In the genomic region with DNA sequence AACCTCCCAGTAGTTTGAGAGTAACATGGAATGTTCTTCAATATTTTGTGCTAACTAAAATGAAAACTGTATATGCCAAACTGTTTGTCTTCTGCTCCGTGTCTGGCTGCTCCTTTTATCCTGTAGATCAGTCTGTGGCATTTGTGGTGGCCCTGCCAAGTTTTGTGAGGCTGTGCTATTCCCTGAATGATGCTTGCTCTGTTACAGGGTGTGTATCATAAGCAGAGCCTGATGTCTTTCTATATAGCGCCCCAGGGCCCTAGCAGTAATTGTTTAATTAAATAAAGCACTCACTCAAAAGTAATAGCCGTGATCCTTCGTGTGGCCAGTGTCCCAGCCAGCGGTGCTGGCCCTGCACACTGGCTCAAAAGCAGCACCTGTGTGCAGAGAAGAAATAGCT, we compare ENCODE assay signal across 24 cellular contexts. TPM values are rescaled to one million over a fixed set of nuclear protein-coding genes. Genes with fewer than 3 reads are reported as not detected.
A peak's percentile ranks its signal among the peaks of the same experiment; 100 is the strongest.
DNase-seq lines count a peak whose midpoint lies in the region; ATAC-seq lines count a peak whose summit lies in the region.
"Had no signal": no experiment of that assay in that cellular context is flagged by ENCODE, and none has a peak within 500 bp of the region (broad histone marks: within the 10 kb centered on the region; RNA-seq: fewer than 3 reads in every experiment).

No MANE protein-coding gene starts in this region.

- H3K27ac Mint-ChIP-seq in T-helper 17 cell, result peak overlapping the region; percentile 24
- H3K27ac Mint-ChIP-seq: B cell, CD14-positive monocyte had no signal

- DNase-seq in DMS 273 (lab: John Stamatoyannopoulos, UW; ENCODE audit: unreplicated experiment) (peak; percentile 19), DMS 273 treated with DMSO at 0.1 percent for 48 hours (lab: John Stamatoyannopoulos, UW) (no peak), NCI-H446 treated with DMSO at 0.1 percent for 48 hours (lab: John Stamatoyannopoulos, UW) (peak; percentile 72), T-helper 17 cell (no peak), NCI-H1048 (lab: John Stamatoyannopoulos, UW) (no peak), hypothalamus (lab: John Stamatoyannopoulos, UW) (no peak), NCI-H128 (lab: John Stamatoyannopoulos, UW; ENCODE audit: unreplicated experiment) (no peak)
- DNase-seq: Calu3, EL, GF-D8, GOT3, HCEC 1CT, MM.1S, NCI-H1417 treated with DMSO at 0.1 percent for 48 hours, NCI-H187 treated with DMSO at 0.1 percent for 48 hours, NCI-H2171 treated with DMSO at 0.1 percent for 48 hours, NCI-H345, NCI-H524 treated with DMSO at 0.1 percent for 48 hours, NCI-H82, Peyer's patch, SHP77 treated with DMSO at 0.1 percent for 48 hours had no signal

- ATAC-seq in T-helper 17 cell, result no peak

- H3K36me3 Mint-ChIP-seq in T-helper 17 cell (ENCODE audit: low read depth), result peaks cover 8% of the 10 kb centered on the region

- no peaks in the 10 kb centered on the region for H3K27me3 Mint-ChIP-seq in T-helper 17 cell
- H3K27me3 Mint-ChIP-seq: B cell, IgD-negative memory B cell had no signal

- H3K9me3 ChIP-seq in T-helper 17 cell (ENCODE audit: control insufficient read depth, low read length, poor library complexity, severe bottlenecking), result no peaks in the 10 kb centered on the region
- H3K9me3 ChIP-seq: Peyer's patch had no signal

- no peak overlapping the region for H3K4me3 Mint-ChIP-seq in T-helper 17 cell
- H3K4me3 Mint-ChIP-seq: B cell, CD14-positive monocyte, IgD-negative memory B cell had no signal

- peaks cover 7% of the 10 kb centered on the region for H3K4me1 Mint-ChIP-seq in T-helper 17 cell
- H3K4me1 Mint-ChIP-seq: B cell, IgD-negative memory B cell had no signal

RNA-seq across cellular contexts. Expression of gene NAT9, which starts 27.8 kb away (rescaled TPM):
- total RNA-seq in T-helper 17 cell, result 10 to 100 TPM; 32.3 to 32.8 TPM

RNA-seq across cellular contexts. Expression of gene NHERF1, which starts 55.5 kb away (rescaled TPM):
- 100 to 1,000 TPM; 130 to 132 TPM for total RNA-seq in T-helper 17 cell

RNA-seq across cellular contexts. Expression of gene GRIN2C, which starts 55.7 kb away (rescaled TPM):
- not detected for total RNA-seq in T-helper 17 cell
- total RNA-seq: B cell, Calu3 had no signal

Comparison
In these comparisons a context has a peak if more than half of its experiments do, and no peak if none do; other contexts are left out.
1. DNase-seq: peak in DMS 273 (single experiment) and NCI-H446 treated with DMSO at 0.1 percent for 48 hours (single experiment); none in DMS 273 treated with DMSO at 0.1 percent for 48 hours (single experiment), T-helper 17 cell (0 of 3), NCI-H1048 (single experiment), hypothalamus (0 of 51) and NCI-H128 (single experiment).